In the genomic region with DNA sequence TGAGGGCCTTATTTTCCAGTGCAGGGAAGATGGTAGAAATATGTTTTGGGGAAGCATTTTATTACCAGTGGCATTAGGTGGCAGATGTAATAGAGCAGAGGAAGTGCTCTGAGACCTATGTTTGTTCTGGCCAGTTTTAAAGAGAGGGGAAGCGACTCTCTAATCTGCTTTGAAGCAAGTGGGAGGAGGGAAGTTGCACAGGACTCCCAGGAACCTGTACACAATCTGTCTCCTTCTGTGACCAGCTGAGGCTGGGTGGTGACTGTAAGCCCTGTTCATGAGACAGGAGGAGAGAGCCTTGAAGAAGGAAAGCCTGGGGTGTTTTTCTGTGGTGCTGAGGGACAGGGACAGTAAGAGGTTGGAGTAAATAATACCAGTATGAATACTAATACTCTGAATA, we compare ENCODE assay signal across 11 cellular contexts.
DNase-seq lines count a peak whose midpoint lies in the region; ATAC-seq and TF ChIP-seq lines count a peak whose summit lies in the region.
"Had no signal": no experiment of that assay in that cellular context is flagged by ENCODE, and none has a peak within 500 bp of the region (broad histone marks: within the 10 kb centered on the region; RNA-seq: fewer than 3 reads in every experiment).

No MANE protein-coding gene starts in this region.

- peak overlapping the region; percentile 21 for H3K27ac Mint-ChIP-seq in T-helper 17 cell
- H3K27ac Mint-ChIP-seq: activated naive CD8-positive, alpha-beta T cell; natural killer cell had no signal

- intact Hi-C loops in tibial artery (cut with DNase I; ENCODE audit: low total_unique reads): loop anchor here (5.0 to 10.0 kb wide), 3 partner anchors 62 to 473 kb away; partner anchors contain the start of genes BCL6 and LPP

- TF ChIP-seq CTCF in HL-60 (IDR thresholded peaks at IDR 0.05; ENCODE audit: insufficient read depth, low read length) (no peak), tibial artery (IDR thresholded peaks at IDR 0.05) (no peak)

- ATAC-seq in T-helper 17 cell (peak; percentile 39), HG03342 (IDR thresholded peaks at IDR 0.05; ENCODE audit: unreplicated experiment) (no peak)
- ATAC-seq: natural killer cell had no signal

- H3K36me3 Mint-ChIP-seq in T-helper 17 cell (ENCODE audit: low read depth): peaks cover 7% of the 10 kb centered on the region
- H3K36me3 Mint-ChIP-seq: natural killer cell had no signal

- H3K36me3 ChIP-seq in tibial artery: peaks cover 0 to 6% (median 4%) of the 10 kb centered on the region in 3 donors

- H3K4me1 Mint-ChIP-seq in T-helper 17 cell: peaks cover 27% of the 10 kb centered on the region

- no peak overlapping the region for H3K4me3 Mint-ChIP-seq in T-helper 17 cell
- H3K4me3 Mint-ChIP-seq: activated naive CD8-positive, alpha-beta T cell; natural killer cell had no signal

- peak overlapping the region; percentile 38; the same call in 1 of the 2 replicates for H3K27ac ChIP-seq in HL-60 (replicated peaks)
- peak overlapping the region; percentile 87 to 94 for H3K27ac ChIP-seq in tibial artery

- no peak overlapping the region for H3K4me3 ChIP-seq in HL-60 (replicated peaks; ENCODE audit: insufficient read depth, low read length)
- H3K4me3 ChIP-seq in tibial artery: peak overlapping the region; percentile 50 to 54

- DNase-seq in HL-60 (ENCODE audit: low read depth in 1 of 2, low spot score in 1 of 2) (peak; percentile 42 to 82), T-helper 17 cell (no peak), iris pigment epithelial cell (ENCODE audit: low read depth) (peak; percentile 22), tibial artery (no peak), NCI-H2107 (lab: John Stamatoyannopoulos, UW) (no peak), NCI-H1694 (lab: John Stamatoyannopoulos, UW) (no peak)
- DNase-seq: natural killer cell; stimulated activated CD4-positive, alpha-beta T cell treated with anti-CD3 and anti-CD28 coated beads, Interleukin-4, amount 100 ng/mL, for 24 hours; T1000 had no signal

- H3K27me3 ChIP-seq in HL-60 (ENCODE audit: insufficient read depth, poor library complexity, severe bottlenecking) (no peaks in the 10 kb centered on the region), tibial artery (no peaks in the 10 kb centered on the region)

- H3K27me3 Mint-ChIP-seq in T-helper 17 cell: no peaks in the 10 kb centered on the region
- H3K27me3 Mint-ChIP-seq: activated naive CD8-positive, alpha-beta T cell had no signal

- H3K9me3 ChIP-seq in T-helper 17 cell (ENCODE audit: control insufficient read depth, low read length, poor library complexity, severe bottlenecking) (no peaks in the 10 kb centered on the region), tibial artery (no peaks in the 10 kb centered on the region)

- peaks cover 0 to 96% (median 41%) of the 10 kb centered on the region in 4 donors for H3K4me1 ChIP-seq in tibial artery

Comparison
In these comparisons a context has a peak if more than half of its experiments do, and no peak if none do; other contexts are left out.
1. DNase-seq: peak in HL-60 (2 of 2) and iris pigment epithelial cell (single experiment); none in T-helper 17 cell (0 of 3), tibial artery (0 of 2), NCI-H2107 (single experiment) and NCI-H1694 (single experiment).